Comparison of ENCODE assay signal across 22 cellular contexts in the genomic region with DNA sequence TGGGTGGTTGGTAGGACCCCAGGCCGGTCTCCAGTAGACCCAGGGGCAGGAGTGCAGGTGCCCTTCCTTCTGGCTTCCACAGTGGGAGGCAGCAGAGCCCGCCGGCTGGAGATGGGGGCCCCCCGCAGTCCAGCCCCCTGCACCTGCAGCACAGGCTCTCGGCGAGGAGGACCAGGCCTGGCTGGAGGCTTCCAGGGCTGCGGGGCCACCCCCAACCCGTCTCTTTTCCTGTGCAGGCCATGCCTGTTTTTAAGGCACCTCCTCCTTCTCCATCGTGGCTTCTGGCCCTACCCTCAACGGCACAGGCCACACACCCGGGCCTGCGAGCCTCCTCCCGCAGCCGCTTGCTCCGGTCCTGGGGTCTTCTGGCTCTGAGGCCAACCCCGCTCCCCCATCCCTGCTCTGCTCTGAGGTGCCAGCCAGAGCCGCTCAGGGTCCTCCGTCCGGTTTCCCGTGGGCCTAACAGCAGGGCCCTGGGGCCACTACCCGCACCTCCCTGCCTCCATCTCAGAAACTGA.
"Had no signal": no experiment of that assay in that cellular context is flagged by ENCODE, and none has a peak within 500 bp of the region (broad histone marks: within the 10 kb centered on the region; RNA-seq: fewer than 3 reads in every experiment).

No MANE protein-coding gene starts in this region.

- H3K4me3 Mint-ChIP-seq: naive B cell; naive thymus-derived CD8-positive, alpha-beta T cell; natural killer cell treated with Interleukin-12 subunit alpha and Interleukin-12 subunit beta and Interleukin-15 and Interleukin-18, amount 100 ng/mL, for 72 hours; nephron progenitor cell; neural crest cell; stimulated activated effector memory CD8-positive, alpha-beta T cell treated with anti-CD3 and anti-CD28 coated beads, Interleukin-12 subunit alpha, Interleukin-12 subunit beta, amount 100 ng/mL, for 72 hours; stimulated activated naive B cell treated with anti-CD40 and anti-IgM and Interleukin-4, amounts not matched to agents 10 μg/mL and 1 μg/mL and 100 μg/mL, for 72 hours had no signal

- H3K4me1 Mint-ChIP-seq: naive thymus-derived CD8-positive, alpha-beta T cell; nephron progenitor cell; neural crest cell; stimulated activated effector memory CD8-positive, alpha-beta T cell treated with anti-CD3 and anti-CD28 coated beads, Interleukin-12 subunit alpha, Interleukin-12 subunit beta, amount 100 ng/mL, for 72 hours had no signal

- H3K36me3 Mint-ChIP-seq: naive B cell; naive thymus-derived CD8-positive, alpha-beta T cell; natural killer cell treated with Interleukin-12 subunit alpha and Interleukin-12 subunit beta and Interleukin-15 and Interleukin-18, amount 100 ng/mL, for 72 hours; stimulated activated effector memory CD8-positive, alpha-beta T cell treated with anti-CD3 and anti-CD28 coated beads, Interleukin-12 subunit alpha, Interleukin-12 subunit beta, amount 100 ng/mL, for 72 hours; stimulated activated naive B cell treated with anti-CD40 and anti-IgM and Interleukin-4, amounts not matched to agents 10 μg/mL and 1 μg/mL and 100 μg/mL, for 72 hours had no signal

- ATAC-seq: naive thymus-derived CD8-positive, alpha-beta T cell; natural killer cell treated with Interleukin-12 subunit alpha and Interleukin-12 subunit beta and Interleukin-15 and Interleukin-18, amount 100 ng/mL, for 72 hours; psoas muscle; stimulated activated effector memory CD8-positive, alpha-beta T cell treated with anti-CD3 and anti-CD28 coated beads, Interleukin-12 subunit alpha, Interleukin-12 subunit beta, amount 100 ng/mL, for 72 hours; stimulated activated naive B cell treated with anti-CD40 and anti-IgM and Interleukin-4, amounts not matched to agents 10 μg/mL and 1 μg/mL and 100 μg/mL, for 72 hours had no signal

- H3K27me3 Mint-ChIP-seq: progenitor cell of endocrine pancreas had no signal

- H3K27ac Mint-ChIP-seq: naive B cell; naive thymus-derived CD8-positive, alpha-beta T cell; natural killer cell treated with Interleukin-12 subunit alpha and Interleukin-12 subunit beta and Interleukin-15 and Interleukin-18, amount 100 ng/mL, for 72 hours; nephron progenitor cell; progenitor cell of endocrine pancreas; stimulated activated effector memory CD8-positive, alpha-beta T cell treated with anti-CD3 and anti-CD28 coated beads, Interleukin-12 subunit alpha, Interleukin-12 subunit beta, amount 100 ng/mL, for 72 hours; stimulated activated naive B cell treated with anti-CD40 and anti-IgM and Interleukin-4, amounts not matched to agents 10 μg/mL and 1 μg/mL and 100 μg/mL, for 72 hours had no signal

- DNase-seq: naive B cell; naive thymus-derived CD8-positive, alpha-beta T cell; nephron progenitor cell; occipital lobe; ovary; psoas muscle; right lobe of liver; sigmoid colon; small intestine; stimulated activated CD4-positive, alpha-beta T cell treated with anti-CD3 and anti-CD28 coated beads, Interleukin-15, amount 100 ng/mL, for 24 hours; stimulated activated CD4-positive, alpha-beta T cell treated with anti-CD3 and anti-CD28 coated beads, Interleukin-2, amount 100 ng/mL, for 24 hours; stimulated activated CD4-positive, alpha-beta T cell treated with anti-CD3 and anti-CD28 coated beads, Interleukin-2, amount 100 ng/mL, for 48 hours; stimulated activated CD4-positive, alpha-beta T cell treated with anti-CD3 and anti-CD28 coated beads, Interleukin-4, amount 100 ng/mL, for 24 hours; stimulated activated naive B cell treated with anti-CD40 and anti-IgM and Interleukin-4, amounts not matched to agents 10 μg/mL and 1 μg/mL and 100 μg/mL, for 72 hours; stimulated activated naive CD4-positive, alpha-beta T cell treated with Interleukin-2 at 50 U/mL for 16 hours; stomach; thyroid gland; trophoblast cell had no signal

- H3K9me3 Mint-ChIP-seq: naive thymus-derived CD8-positive, alpha-beta T cell; natural killer cell treated with Interleukin-12 subunit alpha and Interleukin-12 subunit beta and Interleukin-15 and Interleukin-18, amount 100 ng/mL, for 72 hours; stimulated activated effector memory CD8-positive, alpha-beta T cell treated with anti-CD3 and anti-CD28 coated beads, Interleukin-12 subunit alpha, Interleukin-12 subunit beta, amount 100 ng/mL, for 72 hours had no signal
